11 cellular contexts compared by ENCODE assay signal in the genomic region with DNA sequence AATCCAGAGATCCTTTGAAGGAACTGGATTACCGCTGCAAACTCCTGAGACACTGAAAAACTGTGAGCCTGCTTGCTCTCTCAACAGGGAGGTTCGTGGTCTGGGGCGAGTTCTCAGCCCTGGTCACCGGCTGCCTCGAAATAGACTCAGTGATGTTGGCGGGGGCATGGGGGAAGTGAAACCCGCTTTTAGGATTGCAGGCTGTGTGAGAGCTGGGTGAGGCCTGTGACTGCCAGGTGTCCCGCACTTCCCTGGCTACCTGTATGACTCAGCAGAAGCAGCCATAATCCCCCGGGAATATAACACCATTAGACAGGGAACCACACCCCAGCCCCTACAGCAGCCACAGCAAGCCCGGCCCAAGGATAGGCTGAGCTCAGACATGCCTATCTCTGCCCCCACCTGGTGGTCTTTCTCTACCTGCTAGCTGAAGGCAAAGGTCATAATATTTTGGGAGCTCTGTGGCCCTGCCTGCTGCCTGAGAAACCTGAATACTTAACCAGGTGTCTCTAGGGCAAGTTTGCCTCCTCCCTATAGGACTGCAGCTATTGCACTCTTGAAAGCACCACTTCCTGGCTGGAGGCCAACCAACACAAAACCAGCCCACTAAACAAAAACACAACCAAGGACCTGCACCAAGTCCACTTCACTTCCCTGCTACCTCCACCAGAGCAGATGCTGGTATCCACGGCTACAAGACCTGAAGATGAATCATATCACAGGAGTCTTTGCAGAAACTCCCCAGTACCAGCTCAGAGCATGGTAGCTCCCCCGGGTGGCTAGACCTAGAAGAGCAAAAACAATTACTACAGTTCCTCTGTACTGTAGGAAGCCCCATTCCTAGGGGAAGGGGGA.
DNase-seq lines count a peak whose midpoint lies in the region; ATAC-seq lines count a peak whose summit lies in the region.
"Had no signal": no experiment of that assay in that cellular context is flagged by ENCODE, and none has a peak within 500 bp of the region (broad histone marks: within the 10 kb centered on the region; RNA-seq: fewer than 3 reads in every experiment).

No MANE protein-coding gene starts in this region.

- peaks cover 0 to 3% (median 0%) of the 10 kb centered on the region in 3 donors for H3K4me1 Mint-ChIP-seq in T-cell

- no peak overlapping the region for H2BK15ac ChIP-seq in mesendoderm (replicated peaks; ENCODE audit: low read depth)

- H3K36me3 Mint-ChIP-seq in T-cell, result peaks cover 16% of the 10 kb centered on the region

- H3K9me3 Mint-ChIP-seq in T-cell, result peaks cover 8 to 21% (median 14%) of the 10 kb centered on the region in 3 donors

- H3K27ac Mint-ChIP-seq in T-cell, result no peak overlapping the region

- no peaks in the 10 kb centered on the region for H3K4me1 ChIP-seq in mesendoderm (ENCODE audit: control insufficient read depth, low read depth, low read length)
- H3K4me1 ChIP-seq: BLaER1 had no signal

- H4K5ac ChIP-seq in mesendoderm (ENCODE audit: low read length), result no peak overlapping the region

- WGBS in mesendoderm (ENCODE audit: extremely low coverage, insufficient coverage, low lambda C conversion rate), result no CpG with 5 or more reads among the region's 12 CpGs

- no peak overlapping the region for H2BK5ac ChIP-seq in mesendoderm (ENCODE audit: low read length)

- H3K9ac ChIP-seq in mesendoderm (ENCODE audit: low read length), result no peak overlapping the region
- H3K9ac ChIP-seq: BLaER1 had no signal

- ATAC-seq in GM19023 (IDR thresholded peaks at IDR 0.05; ENCODE audit: unreplicated experiment), result peak; percentile 91
- peak; percentile 91 for ATAC-seq in HG02798 (IDR thresholded peaks at IDR 0.05; ENCODE audit: poor library complexity, unreplicated experiment)
- no peak for ATAC-seq in T-cell (replicated peaks in 1 of 4)

- no peak overlapping the region for H3K23ac ChIP-seq in mesendoderm (ENCODE audit: low read length)

- DNase-seq in DMS153 (lab: John Stamatoyannopoulos, UW) (peak; percentile 66), NAMALWA (ENCODE audit: low spot score) (peak; percentile 56), 8988T (no peak), NCI-H2029 treated with DMSO at 0.1 percent for 48 hours (lab: John Stamatoyannopoulos, UW) (no peak), T-cell (no peak), mesendoderm (no peak)
- DNase-seq: cortex of kidney, KBM-7 had no signal

- H4K8ac ChIP-seq in mesendoderm (ENCODE audit: low read depth, low read length), result no peak overlapping the region

- no peak overlapping the region for H3K27ac ChIP-seq in mesendoderm (ENCODE audit: low read depth, low read length)
- H3K27ac ChIP-seq: BLaER1 had no signal

- H3K79me2 ChIP-seq in mesendoderm (ENCODE audit: control insufficient read depth, insufficient read depth, low read length), result no peaks in the 10 kb centered on the region

- H3K79me1 ChIP-seq in mesendoderm (ENCODE audit: low read length), result no peaks in the 10 kb centered on the region

- H3K56ac ChIP-seq in mesendoderm (ENCODE audit: low read length), result no peak overlapping the region

- no peak overlapping the region for H3K4me3 ChIP-seq in mesendoderm (ENCODE audit: low read length)
- H3K4me3 ChIP-seq: BLaER1 had no signal

- H2AK5ac ChIP-seq in mesendoderm (ENCODE audit: low read length), result no peak overlapping the region

- H3K27me3 ChIP-seq in mesendoderm (ENCODE audit: insufficient read depth, low read length, poor library complexity), result no peaks in the 10 kb centered on the region

- no peak overlapping the region for H3K4me3 Mint-ChIP-seq in T-cell

- H3K4ac ChIP-seq in mesendoderm (ENCODE audit: low read depth, low read length), result no peak overlapping the region

- H3K18ac ChIP-seq in mesendoderm (ENCODE audit: low read length), result no peak overlapping the region

- no peak overlapping the region for H3K4me2 ChIP-seq in mesendoderm (ENCODE audit: low read length)
- H3K4me2 ChIP-seq: BLaER1 had no signal

- H3K27me3 Mint-ChIP-seq in T-cell, result peaks cover 0 to 12% of the 10 kb centered on the region in 2 donors

- POLR2A ChIA-PET in T-cell (lab: Charles Lee), result no interaction called here

- no peak overlapping the region for H2BK120ac ChIP-seq in mesendoderm (ENCODE audit: low read depth, low read length)

- CTCF ChIA-PET in T-cell (lab: Charles Lee), result interaction anchor here in 1 of 2 donors (0.7 kb wide), 1 partner anchor 313 kb away, joined by 3 read pairs; no protein-coding TSS in a partner anchor

- H3K36me3 ChIP-seq in mesendoderm (ENCODE audit: control insufficient read depth, insufficient read depth, low read length), result no peaks in the 10 kb centered on the region
- H3K36me3 ChIP-seq: BLaER1 had no signal

Comparison
In these comparisons a context has a peak if more than half of its experiments do, and no peak if none do; other contexts are left out.
1. DNase-seq: peak in DMS153 (single experiment) and NAMALWA (single experiment); none in 8988T (single experiment), NCI-H2029 treated with DMSO at 0.1 percent for 48 hours (single experiment), T-cell (0 of 34) and mesendoderm (single experiment).
2. ATAC-seq: peak in GM19023 (single experiment) and HG02798 (single experiment); none in T-cell (0 of 4).